In genomic region chr4:89109841-89110540, GRCh38 we compare ENCODE assay signal across 8 cellular contexts. TPM values are rescaled to one million over a fixed set of nuclear protein-coding genes. Genes with fewer than 3 reads are reported as not detected.
A peak's percentile ranks its signal among the peaks of the same experiment; 100 is the strongest.
DNase-seq lines count a peak whose midpoint lies in the region; ATAC-seq, FAIRE-seq and TF ChIP-seq lines count a peak whose summit lies in the region.

No MANE protein-coding gene starts in this region.

- H3K27me3 Mint-ChIP-seq in neural crest cell (ENCODE audit: low read depth) = peaks cover 41% of the 10 kb centered on the region

- FAIRE-seq in endothelial cell of umbilical vein (lab: Jason Lieb, UNC) = no peak

- peak overlapping the region; percentile 87; the same call in 1 of the 2 replicates for H3K4me2 ChIP-seq in BLaER1
- H3K4me2 ChIP-seq in endothelial cell of umbilical vein (ENCODE audit: insufficient read depth, low read length) = peak overlapping the region; percentile 56

- H3K79me2 ChIP-seq in endothelial cell of umbilical vein (ENCODE audit: control insufficient read depth, insufficient read depth, low read length) = no peaks in the 10 kb centered on the region

- H2AFZ ChIP-seq in endothelial cell of umbilical vein (ENCODE audit: low read depth, low read length) = no peak overlapping the region

- POLR2A ChIA-PET in endothelial cell of umbilical vein (lab: Charles Lee) = no interaction called here

- no peak for TF ChIP-seq POLR2A in endothelial cell of umbilical vein (IDR thresholded peaks at IDR 0.05; ENCODE audit: low read depth, low read length)

- no peaks in the 10 kb centered on the region for H3K9me1 ChIP-seq in endothelial cell of umbilical vein (replicated peaks; ENCODE audit: control insufficient read depth, extremely low read depth, insufficient read depth, low read length)

- H3K36me3 Mint-ChIP-seq in neural crest cell (ENCODE audit: low read depth) = peaks cover 25% of the 10 kb centered on the region

- H3K27ac Mint-ChIP-seq in neural crest cell (ENCODE audit: unreplicated experiment) = no peak overlapping the region

- DNase-seq in NCI-H69 (lab: John Stamatoyannopoulos, UW) (peak; percentile 40), endothelial cell of umbilical vein (ENCODE audit: low read depth, low spot score) (peak; percentile 13), neural crest cell (ENCODE audit: low read depth, low spot score) (no peak), NCI-H1436 (lab: John Stamatoyannopoulos, UW) (no peak)

- BruUV-seq in endothelial cell of umbilical vein (replicated peaks; lab: Mats Ljungman, UMichigan) = no TSS peak

- no peak for TF ChIP-seq CTCF in endothelial cell of umbilical vein (IDR thresholded peaks at IDR 0.05; ENCODE audit: extremely low read depth in 1 of 2, insufficient read depth in 1 of 2, low read depth in 1 of 2, low read length in 2 of 2)
- no peak for TF ChIP-seq CTCF in neural crest cell (conservative IDR thresholded peaks at IDR 0.05)

- dilution Hi-C loops in endothelial cell of umbilical vein (cut with MboI; ENCODE audit: extremely low pct_ligation_motif_present, low sequenced_read_pairs) = no loop called here

- no peaks in the 10 kb centered on the region for H4K20me1 ChIP-seq in BLaER1
- H4K20me1 ChIP-seq in endothelial cell of umbilical vein (replicated peaks; ENCODE audit: control insufficient read depth, extremely low read depth, insufficient read depth, low read length) = no peaks in the 10 kb centered on the region

- CTCF ChIA-PET in endothelial cell of umbilical vein (lab: Charles Lee) = interaction anchor here (0.7 to 1.5 kb wide), 2 partner anchors 56 to 87 kb away, joined by 4 read pairs; no protein-coding TSS in a partner anchor

- no peak overlapping the region for H3K9ac ChIP-seq in BLaER1
- H3K9ac ChIP-seq in endothelial cell of umbilical vein (replicated peaks; ENCODE audit: extremely low read depth, insufficient read depth, low read length) = no peak overlapping the region

- peak overlapping the region; percentile 83 for H3K4me3 Mint-ChIP-seq in neural crest cell

- intact Hi-C loops in endothelial cell of umbilical vein (cut with micrococcal nuclease) = loop anchor here (2.0 to 10.0 kb wide), 3 partner anchors 53 to 575 kb away; partner anchors contain the start of gene FAM13A

- H3K9me3 ChIP-seq in BLaER1 (peaks cover 30% of the 10 kb centered on the region), endothelial cell of umbilical vein (replicated peaks; ENCODE audit: control insufficient read depth, insufficient read depth, low read length) (no peaks in the 10 kb centered on the region)

- peaks cover 14% of the 10 kb centered on the region for H3K27me3 ChIP-seq in BLaER1
- H3K27me3 ChIP-seq in endothelial cell of umbilical vein (ENCODE audit: control insufficient read depth in 2 of 2, insufficient read depth in 2 of 2, low read length in 2 of 2) = peaks cover 12 to 15% of the 10 kb centered on the region in 2 experiments

- H3K4me1 Mint-ChIP-seq in neural crest cell = peaks cover 18% of the 10 kb centered on the region

- H3K36me3 ChIP-seq in BLaER1 = 0 out of 2 replicates have a peak, but pooled peaks cover 9% of the 10 kb centered on the region
- no peaks in the 10 kb centered on the region for H3K36me3 ChIP-seq in endothelial cell of umbilical vein (ENCODE audit: control insufficient read depth in 2 of 2, extremely low read depth in 1 of 2, insufficient read depth in 2 of 2, low read length in 2 of 2)

- ATAC-seq in HG03354 (IDR thresholded peaks at IDR 0.05; ENCODE audit: poor library complexity, severe bottlenecking, unreplicated experiment) (no peak), HG02588 (IDR thresholded peaks at IDR 0.05; ENCODE audit: unreplicated experiment) (no peak), HG02852 (IDR thresholded peaks at IDR 0.05; ENCODE audit: unreplicated experiment) (no peak)

- no peak overlapping the region for H3K27ac ChIP-seq in BLaER1
- no peak overlapping the region for H3K27ac ChIP-seq in endothelial cell of umbilical vein (ENCODE audit: insufficient read depth, low read depth, low read length)

- H3K4me3 ChIP-seq in BLaER1 = peak overlapping the region; percentile 89
- H3K4me3 ChIP-seq in endothelial cell of umbilical vein (replicated peaks in 1 of 3; ENCODE audit: insufficient read depth in 1 of 3, low read depth in 1 of 3, low read length in 3 of 3) = peak overlapping the region in 1 of 3 experiments; percentile 56

- peaks cover 12% of the 10 kb centered on the region for H3K9me3 Mint-ChIP-seq in neural crest cell

- H3K4me1 ChIP-seq in BLaER1 (peaks cover 17% of the 10 kb centered on the region), endothelial cell of umbilical vein (ENCODE audit: control insufficient read depth, extremely low read depth, insufficient read depth, low read length) (peaks cover 13% of the 10 kb centered on the region)

TF ChIP-seq in endothelial cell of umbilical vein, 7 proteins besides CTCF, POLR2A, EP300 and RAD21:
- no peak for TF ChIP-seq MYC (IDR thresholded peaks at IDR 0.05; ENCODE audit: low read depth, low read length)
- TF ChIP-seq JUN (IDR thresholded peaks at IDR 0.05; ENCODE audit: borderline replicate concordance, insufficient read depth, insufficient read length, low read depth) = no peak
- TF ChIP-seq, protein P1, sequence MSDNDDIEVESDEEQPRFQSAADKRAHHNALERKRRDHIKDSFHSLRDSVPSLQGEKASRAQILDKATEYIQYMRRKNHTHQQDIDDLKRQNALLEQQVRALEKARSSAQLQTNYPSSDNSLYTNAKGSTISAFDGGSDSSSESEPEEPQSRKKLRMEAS (IDR thresholded peaks at IDR 0.05; ENCODE audit: insufficient read depth, insufficient read length) = no peak
- no peak for TF ChIP-seq FOS (IDR thresholded peaks at IDR 0.05; ENCODE audit: borderline replicate concordance, insufficient read depth, low read length)
- TF ChIP-seq GATA2 (IDR thresholded peaks at IDR 0.05; ENCODE audit: insufficient read depth, insufficient read length, low read depth, low read length) = no peak
- TF ChIP-seq EZH2 (IDR thresholded peaks at IDR 0.05; ENCODE audit: borderline replicate concordance, low read depth, low read length, severe bottlenecking) = no peak
- TF ChIP-seq POLR2AphosphoS5 (IDR thresholded peaks at IDR 0.05; ENCODE audit: insufficient read depth, low read depth, low read length) = no peak
TF ChIP-seq in endothelial cell of umbilical vein: peak in this region for 0.

RNA-seq across cellular contexts. Expression of gene TIGD2, which starts 1.3 kb away (rescaled TPM):
- total RNA-seq in endothelial cell of umbilical vein (4.2 and 5.0 TPM in 2 replicates), neural crest cell (9.4 and 10.3 TPM in 2 replicates)
- polyA plus RNA-seq in endothelial cell of umbilical vein = 1.0 and 1.1 TPM in 2 replicates
- polyA plus RNA-seq in endothelial cell of umbilical vein (2011; cell fraction: cytosol; rRNA removed) = 1.3 and 1.7 TPM in 2 replicates
- 1.5 and 1.8 TPM in 2 replicates for polyA plus RNA-seq in endothelial cell of umbilical vein (2011; cell fraction: nucleus; rRNA removed)
- 1.4 and 2.7 TPM in 2 replicates for polyA plus RNA-seq in endothelial cell of umbilical vein (2012)
- 1.8 and 2.1 TPM in 2 replicates for polyA minus RNA-seq in endothelial cell of umbilical vein
- polyA minus RNA-seq in endothelial cell of umbilical vein (2011; cell fraction: cytosol; rRNA and poly(A)+ RNA removed) = 4.2 TPM
- polyA minus RNA-seq in endothelial cell of umbilical vein (2011; cell fraction: nucleus; rRNA and poly(A)+ RNA removed) = 2.8 and 2.9 TPM in 2 replicates

RNA-seq across cellular contexts. Expression of gene FAM13A, which starts 53.0 kb away (rescaled TPM):
- 9.4 and 10.5 TPM in 2 replicates for total RNA-seq in endothelial cell of umbilical vein
- polyA plus RNA-seq in endothelial cell of umbilical vein = 2.1 and 3.3 TPM in 2 replicates
- 3.2 TPM in 2 replicates for polyA plus RNA-seq in endothelial cell of umbilical vein (2011; cell fraction: cytosol; rRNA removed)
- 16.1 and 16.9 TPM in 2 replicates for polyA plus RNA-seq in endothelial cell of umbilical vein (2011; cell fraction: nucleus; rRNA removed)
- 4.1 and 5.0 TPM in 2 replicates for polyA plus RNA-seq in endothelial cell of umbilical vein (2012)
- 13.5 and 17.1 TPM in 2 replicates for polyA minus RNA-seq in endothelial cell of umbilical vein
- polyA minus RNA-seq in endothelial cell of umbilical vein (2011; cell fraction: cytosol; rRNA and poly(A)+ RNA removed) = 6.8 TPM
- 45.1 and 54.6 TPM in 2 replicates for polyA minus RNA-seq in endothelial cell of umbilical vein (2011; cell fraction: nucleus; rRNA and poly(A)+ RNA removed)
- 18.1 and 22.8 TPM in 2 replicates for total RNA-seq in neural crest cell

Comparison
In these comparisons a context has a peak if more than half of its experiments do, and no peak if none do; other contexts are left out.
1. DNase-seq: peak in NCI-H69 (single experiment) and endothelial cell of umbilical vein (single experiment); none in neural crest cell (single experiment) and NCI-H1436 (single experiment).